In the genomic region with DNA sequence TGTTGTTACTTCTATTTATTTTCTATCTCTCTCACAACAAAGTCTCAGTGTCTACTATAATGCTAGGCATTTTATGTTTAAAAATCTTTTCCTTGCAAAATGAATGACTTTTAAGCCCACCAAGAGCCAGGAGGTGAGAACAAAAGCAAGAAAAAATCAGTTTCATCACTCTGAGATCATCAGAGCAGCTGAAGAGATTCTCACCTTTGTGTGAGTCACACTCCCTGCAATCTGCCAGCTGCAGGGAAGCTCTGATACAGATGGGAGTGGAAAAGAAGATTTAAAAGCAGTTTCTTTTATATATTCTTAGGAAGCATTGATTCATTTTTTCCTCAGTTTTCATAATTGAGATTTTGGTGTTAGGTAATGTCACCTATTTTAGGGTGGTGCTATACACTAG, we compare ENCODE assay signal across 1 cellular context.
TF ChIP-seq lines count a peak whose summit lies in the region.

No MANE protein-coding gene starts in this region.

TF ChIP-seq in K562, 482 proteins besides CTCF, POLR2A, EP300 and RAD21 (continued from another document):
- TF ChIP-seq, protein P1, sequence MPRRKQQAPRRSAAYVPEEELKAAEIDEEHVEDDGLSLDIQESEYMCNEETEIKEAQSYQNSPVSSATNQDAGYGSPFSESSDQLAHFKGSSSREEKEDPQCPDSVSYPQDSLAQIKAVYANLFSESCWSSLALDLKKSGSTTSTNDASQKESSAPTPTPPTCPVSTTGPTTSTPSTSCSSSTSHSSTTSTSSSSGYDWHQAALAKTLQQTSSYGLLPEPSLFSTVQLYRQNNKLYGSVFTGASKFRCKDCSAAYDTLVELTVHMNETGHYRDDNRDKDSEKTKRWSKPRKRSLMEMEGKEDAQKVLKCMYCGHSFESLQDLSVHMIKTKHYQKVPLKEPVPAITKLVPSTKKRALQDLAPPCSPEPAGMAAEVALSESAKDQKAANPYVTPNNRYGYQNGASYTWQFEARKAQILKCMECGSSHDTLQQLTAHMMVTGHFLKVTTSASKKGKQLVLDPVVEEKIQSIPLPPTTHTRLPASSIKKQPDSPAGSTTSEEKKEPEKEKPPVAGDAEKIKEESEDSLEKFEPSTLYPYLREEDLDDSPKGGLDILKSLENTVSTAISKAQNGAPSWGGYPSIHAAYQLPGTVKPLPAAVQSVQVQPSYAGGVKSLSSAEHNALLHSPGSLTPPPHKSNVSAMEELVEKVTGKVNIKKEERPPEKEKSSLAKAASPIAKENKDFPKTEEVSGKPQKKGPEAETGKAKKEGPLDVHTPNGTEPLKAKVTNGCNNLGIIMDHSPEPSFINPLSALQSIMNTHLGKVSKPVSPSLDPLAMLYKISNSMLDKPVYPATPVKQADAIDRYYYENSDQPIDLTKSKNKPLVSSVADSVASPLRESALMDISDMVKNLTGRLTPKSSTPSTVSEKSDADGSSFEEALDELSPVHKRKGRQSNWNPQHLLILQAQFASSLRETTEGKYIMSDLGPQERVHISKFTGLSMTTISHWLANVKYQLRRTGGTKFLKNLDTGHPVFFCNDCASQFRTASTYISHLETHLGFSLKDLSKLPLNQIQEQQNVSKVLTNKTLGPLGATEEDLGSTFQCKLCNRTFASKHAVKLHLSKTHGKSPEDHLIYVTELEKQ (CRISPR knock-in tag; IDR thresholded peaks at IDR 0.05) = no peak
- peak; percentile 15; the same call in 1 of the 2 replicates for TF ChIP-seq CBFA2T3 (IDR thresholded peaks at IDR 0.05)
- no peak for TF ChIP-seq TOE1 (IDR thresholded peaks at IDR 0.05; ENCODE audit: borderline replicate concordance)
- TF ChIP-seq TOE1 (CRISPR knock-in tag; IDR thresholded peaks at IDR 0.05; ENCODE audit: borderline replicate concordance, low read depth) = no peak
- TF ChIP-seq CCAR2 (IDR thresholded peaks at IDR 0.05; ENCODE audit: low read depth, low read length) = no peak
